In genomic region chr20:10857362-10858070, GRCh38 we compare ENCODE assay signal across 11 cellular contexts.
A peak's percentile ranks its signal among the peaks of the same experiment; 100 is the strongest.
DNase-seq lines count a peak whose midpoint lies in the region; ATAC-seq, FAIRE-seq and TF ChIP-seq lines count a peak whose summit lies in the region.
"Had no signal": no experiment of that assay in that cellular context is flagged by ENCODE, and none has a peak within 500 bp of the region (broad histone marks: within the 10 kb centered on the region; RNA-seq: fewer than 3 reads in every experiment).

No MANE protein-coding gene starts in this region.

- CTCF ChIA-PET in A549 (lab: Yijun Ruan, JAX), result interaction anchor here (1.0 to 1.6 kb wide), 6 partner anchors 12 to 347 kb away, joined by 3 to 10 read pairs (median 4); no protein-coding TSS in a partner anchor

- DNase-seq in A549 (ENCODE audit: low read depth in 1 of 2, low spot score in 1 of 2), result peak; percentile 74 to 97
- DNase-seq in NCI-H226, result peak; percentile 52
- DNase-seq in epithelial cell of esophagus (ENCODE audit: low read depth), result peak; percentile 68
- peak; percentile 86 to 94 for DNase-seq in lung microvascular endothelial cell (ENCODE audit: low read depth in 2 of 2)
- DNase-seq in naive thymus-derived CD8-positive, alpha-beta T cell, result no peak
- no peak for DNase-seq in spleen
- DNase-seq: activated naive CD4-positive, alpha-beta T cell treated with anti-CD3 and anti-CD28 coated beads, Interleukin-2, amount 10 ng/mL, durations not matched to agents 7 days and 5 days; immature natural killer cell; T-helper 17 cell had no signal

- H3K36me3 ChIP-seq in spleen, result no peaks in the 10 kb centered on the region

- H3K27ac ChIP-seq in A549 (peak overlapping the region; percentile 82 to 89), spleen (peak overlapping the region in 4 of 8 donors; percentile 40 to 73 (median 61))

- no peak overlapping the region for H3K27ac Mint-ChIP-seq in naive thymus-derived CD8-positive, alpha-beta T cell
- H3K27ac Mint-ChIP-seq: activated naive CD4-positive, alpha-beta T cell treated with anti-CD3 and anti-CD28 coated beads, Interleukin-2, amount 10 ng/mL, durations not matched to agents 7 days and 5 days; immature natural killer cell; T-helper 17 cell had no signal

- no peaks in the 10 kb centered on the region for H3K27me3 ChIP-seq in spleen (replicated peaks in 1 of 7)

- peak; percentile 73 to 87; a peak in 4 of 5 replicates for TF ChIP-seq EP300 in A549 (IDR thresholded peaks at IDR 0.05)

- H3K27me3 Mint-ChIP-seq in naive thymus-derived CD8-positive, alpha-beta T cell, result peaks cover 1 to 37% (median 5%) of the 10 kb centered on the region in 5 donors
- H3K27me3 Mint-ChIP-seq: activated naive CD4-positive, alpha-beta T cell treated with anti-CD3 and anti-CD28 coated beads, Interleukin-2, amount 10 ng/mL, durations not matched to agents 7 days and 5 days; T-helper 17 cell had no signal

- H3K9me3 ChIP-seq in A549 (no peaks in the 10 kb centered on the region), spleen (no peaks in the 10 kb centered on the region)

- peaks cover 0 to 9% (median 0%) of the 10 kb centered on the region in 9 donors for H3K9me3 Mint-ChIP-seq in naive thymus-derived CD8-positive, alpha-beta T cell

- no peaks in the 10 kb centered on the region for H3K4me1 Mint-ChIP-seq in naive thymus-derived CD8-positive, alpha-beta T cell
- H3K4me1 Mint-ChIP-seq: activated naive CD4-positive, alpha-beta T cell treated with anti-CD3 and anti-CD28 coated beads, Interleukin-2, amount 10 ng/mL, durations not matched to agents 7 days and 5 days; immature natural killer cell; T-helper 17 cell had no signal

- H3K4me3 ChIP-seq in A549 (no peak overlapping the region), epithelial cell of esophagus (ENCODE audit: low read length) (no peak overlapping the region), spleen (no peak overlapping the region)

- peaks cover 72% of the 10 kb centered on the region for H3K4me1 ChIP-seq in A549
- peaks cover 0 to 17% (median 2%) of the 10 kb centered on the region in 6 donors for H3K4me1 ChIP-seq in spleen

- no peak overlapping the region for H3K4me3 Mint-ChIP-seq in naive thymus-derived CD8-positive, alpha-beta T cell
- H3K4me3 Mint-ChIP-seq: activated naive CD4-positive, alpha-beta T cell treated with anti-CD3 and anti-CD28 coated beads, Interleukin-2, amount 10 ng/mL, durations not matched to agents 7 days and 5 days; immature natural killer cell; T-helper 17 cell had no signal

- peak; percentile 24 to 55; a peak in 4 of 5 replicates for TF ChIP-seq RAD21 in A549 (conservative IDR thresholded peaks at IDR 0.05 in 1 of 2, IDR thresholded peaks at IDR 0.05 in 1 of 2)

- TF ChIP-seq CTCF in A549 (IDR thresholded peaks at IDR 0.05) (no peak), epithelial cell of esophagus (IDR thresholded peaks at IDR 0.05; ENCODE audit: insufficient read depth, low read depth, low read length, missing control alignments) (no peak), spleen (IDR thresholded peaks at IDR 0.05 in 8 of 11, conservative IDR thresholded peaks at IDR 0.05 in 3 of 11) (no peak)

- POLR2A ChIA-PET in A549 (lab: Yijun Ruan, JAX), result interaction anchor here (0.7 to 1.9 kb wide), 3 partner anchors 9 to 350 kb away, joined by 3 to 22 read pairs (median 3); partner anchors contain the start of gene JAG1
- POLR2A ChIA-PET in naive thymus-derived CD8-positive, alpha-beta T cell (lab: Charles Lee), result no interaction called here

- 31% methylated on average over 6 of the region's 6 CpGs for WGBS in A549 (ENCODE audit: missing lambda C conversion rate)
- WGBS in spleen, 5 donors, result 42 to 51% (median 48%) methylated on average over 6 of the region's 6 CpGs

- intact Hi-C loops in spleen (cut with DNase I; ENCODE audit: low total_unique reads), result no loop called here

- TF ChIP-seq POLR2A in A549 (IDR thresholded peaks at IDR 0.05; ENCODE audit: low read length) (no peak), spleen (IDR thresholded peaks at IDR 0.05) (no peak)

- no peak for FAIRE-seq in A549 (lab: Jason Lieb, UNC)

- peak; percentile 82 to 84 for ATAC-seq in A549
- ATAC-seq in GM18858 (IDR thresholded peaks at IDR 0.05; ENCODE audit: unreplicated experiment), result no peak
- ATAC-seq in HG02678 (IDR thresholded peaks at IDR 0.05; ENCODE audit: unreplicated experiment), result no peak
- no peak for ATAC-seq in naive thymus-derived CD8-positive, alpha-beta T cell
- ATAC-seq: T-helper 17 cell had no signal

- peak overlapping the region; percentile 50 for H3K4me2 ChIP-seq in A549

- H3K36me3 Mint-ChIP-seq in naive thymus-derived CD8-positive, alpha-beta T cell, result no peaks in the 10 kb centered on the region
- H3K36me3 Mint-ChIP-seq: activated naive CD4-positive, alpha-beta T cell treated with anti-CD3 and anti-CD28 coated beads, Interleukin-2, amount 10 ng/mL, durations not matched to agents 7 days and 5 days; immature natural killer cell had no signal

TF ChIP-seq in A549, 52 proteins besides CTCF, POLR2A, EP300 and RAD21 (continues in another document):
- TF ChIP-seq ELK1 (IDR thresholded peaks at IDR 0.05; ENCODE audit: low read depth, low read length) (no peak), CBX2 (IDR thresholded peaks at IDR 0.05; ENCODE audit: borderline replicate concordance, low read depth) (no peak), MAFK (IDR thresholded peaks at IDR 0.05; ENCODE audit: partially characterized antibody) (peak; percentile 100), HEYL (CRISPR knock-in tag; IDR thresholded peaks at IDR 0.05) (no peak), JUN (IDR thresholded peaks at IDR 0.05) (peak; percentile 65 to 90; a peak in 4 of 5 replicates), GATA3 (IDR thresholded peaks at IDR 0.05; ENCODE audit: borderline replicate concordance) (peak; percentile 91), RARB (CRISPR knock-in tag; IDR thresholded peaks at IDR 0.05) (no peak), NPAS2 (CRISPR knock-in tag; IDR thresholded peaks at IDR 0.05; ENCODE audit: borderline replicate concordance) (no peak), CHD4 (IDR thresholded peaks at IDR 0.05; ENCODE audit: borderline replicate concordance) (peak; percentile 63; the same call in 1 of the 2 replicates), NR3C1 (IDR thresholded peaks at IDR 0.05) (no peak), KDM5A (IDR thresholded peaks at IDR 0.05) (no peak), FOSL2 (IDR thresholded peaks at IDR 0.05) (no peak; the same call in 1 of the 2 replicates), FOSL2 (CRISPR knock-in tag; IDR thresholded peaks at IDR 0.05) (peak; percentile 87), JUNB (IDR thresholded peaks at IDR 0.05) (peak; percentile 81), RCOR1 (IDR thresholded peaks at IDR 0.05; ENCODE audit: low read depth, low read length) (no peak), NFE2L2 (conservative IDR thresholded peaks at IDR 0.05; ENCODE audit: low read length) (0 out of 2 replicates have a peak, but pooled peaks have one; percentile 22), CEBPB (IDR thresholded peaks at IDR 0.05) (peak; percentile 58 to 85; a peak in 3 of 4 replicates), ESRRA (IDR thresholded peaks at IDR 0.05; ENCODE audit: borderline replicate concordance, low read length) (no peak), SMC3 (IDR thresholded peaks at IDR 0.05) (peak; percentile 62; the same call in 2 of the 3 replicates)
- TF ChIP-seq, protein P1, sequence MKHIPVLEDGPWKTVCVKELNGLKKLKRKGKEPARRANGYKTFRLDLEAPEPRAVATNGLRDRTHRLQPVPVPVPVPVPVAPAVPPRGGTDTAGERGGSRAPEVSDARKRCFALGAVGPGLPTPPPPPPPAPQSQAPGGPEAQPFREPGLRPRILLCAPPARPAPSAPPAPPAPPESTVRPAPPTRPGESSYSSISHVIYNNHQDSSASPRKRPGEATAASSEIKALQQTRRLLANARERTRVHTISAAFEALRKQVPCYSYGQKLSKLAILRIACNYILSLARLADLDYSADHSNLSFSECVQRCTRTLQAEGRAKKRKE (CRISPR knock-in tag; IDR thresholded peaks at IDR 0.05; ENCODE audit: low read depth), result no peak
- TF ChIP-seq, protein P2, sequence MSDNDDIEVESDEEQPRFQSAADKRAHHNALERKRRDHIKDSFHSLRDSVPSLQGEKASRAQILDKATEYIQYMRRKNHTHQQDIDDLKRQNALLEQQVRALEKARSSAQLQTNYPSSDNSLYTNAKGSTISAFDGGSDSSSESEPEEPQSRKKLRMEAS (IDR thresholded peaks at IDR 0.05), result peak; percentile 68
- TF ChIP-seq, protein P3, sequence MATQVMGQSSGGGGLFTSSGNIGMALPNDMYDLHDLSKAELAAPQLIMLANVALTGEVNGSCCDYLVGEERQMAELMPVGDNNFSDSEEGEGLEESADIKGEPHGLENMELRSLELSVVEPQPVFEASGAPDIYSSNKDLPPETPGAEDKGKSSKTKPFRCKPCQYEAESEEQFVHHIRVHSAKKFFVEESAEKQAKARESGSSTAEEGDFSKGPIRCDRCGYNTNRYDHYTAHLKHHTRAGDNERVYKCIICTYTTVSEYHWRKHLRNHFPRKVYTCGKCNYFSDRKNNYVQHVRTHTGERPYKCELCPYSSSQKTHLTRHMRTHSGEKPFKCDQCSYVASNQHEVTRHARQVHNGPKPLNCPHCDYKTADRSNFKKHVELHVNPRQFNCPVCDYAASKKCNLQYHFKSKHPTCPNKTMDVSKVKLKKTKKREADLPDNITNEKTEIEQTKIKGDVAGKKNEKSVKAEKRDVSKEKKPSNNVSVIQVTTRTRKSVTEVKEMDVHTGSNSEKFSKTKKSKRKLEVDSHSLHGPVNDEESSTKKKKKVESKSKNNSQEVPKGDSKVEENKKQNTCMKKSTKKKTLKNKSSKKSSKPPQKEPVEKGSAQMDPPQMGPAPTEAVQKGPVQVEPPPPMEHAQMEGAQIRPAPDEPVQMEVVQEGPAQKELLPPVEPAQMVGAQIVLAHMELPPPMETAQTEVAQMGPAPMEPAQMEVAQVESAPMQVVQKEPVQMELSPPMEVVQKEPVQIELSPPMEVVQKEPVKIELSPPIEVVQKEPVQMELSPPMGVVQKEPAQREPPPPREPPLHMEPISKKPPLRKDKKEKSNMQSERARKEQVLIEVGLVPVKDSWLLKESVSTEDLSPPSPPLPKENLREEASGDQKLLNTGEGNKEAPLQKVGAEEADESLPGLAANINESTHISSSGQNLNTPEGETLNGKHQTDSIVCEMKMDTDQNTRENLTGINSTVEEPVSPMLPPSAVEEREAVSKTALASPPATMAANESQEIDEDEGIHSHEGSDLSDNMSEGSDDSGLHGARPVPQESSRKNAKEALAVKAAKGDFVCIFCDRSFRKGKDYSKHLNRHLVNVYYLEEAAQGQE (IDR thresholded peaks at IDR 0.05), result peak; percentile 63

Comparison
In these comparisons a context has a peak if more than half of its experiments do, and no peak if none do; other contexts are left out.
1. ATAC-seq: peak in A549 (2 of 2); none in GM18858 (single experiment), HG02678 (single experiment) and naive thymus-derived CD8-positive, alpha-beta T cell (0 of 2).
2. DNase-seq: peak in A549 (2 of 2), NCI-H226 (single experiment), epithelial cell of esophagus (single experiment) and lung microvascular endothelial cell (2 of 2); none in naive thymus-derived CD8-positive, alpha-beta T cell (0 of 10) and spleen (single experiment).